In genomic region chr3:46733026-46733800, GRCh38 we compare ENCODE assay signal across 19 cellular contexts. TPM values are rescaled to one million over a fixed set of nuclear protein-coding genes. Genes with fewer than 3 reads are reported as not detected.
DNase-seq lines count a peak whose midpoint lies in the region; ATAC-seq, FAIRE-seq and TF ChIP-seq lines count a peak whose summit lies in the region.
"Had no signal": no experiment of that assay in that cellular context is flagged by ENCODE, and none has a peak within 500 bp of the region (broad histone marks: within the 10 kb centered on the region; RNA-seq: fewer than 3 reads in every experiment).

No MANE protein-coding gene starts in this region.

- TF ChIP-seq CTCF in D721Med (IDR thresholded peaks at IDR 0.05; ENCODE audit: insufficient read depth, missing control alignments): peak; percentile 3
- no peak for TF ChIP-seq CTCF in glutamatergic neuron (IDR thresholded peaks at IDR 0.05; ENCODE audit: partially characterized antibody, unreplicated experiment)

- ATAC-seq in HG02588 (IDR thresholded peaks at IDR 0.05; ENCODE audit: unreplicated experiment) (no peak), GM18498 (IDR thresholded peaks at IDR 0.05; ENCODE audit: unreplicated experiment) (no peak)

- H3K9me3 Mint-ChIP-seq in glutamatergic neuron (ENCODE audit: unreplicated experiment): no peaks in the 10 kb centered on the region

- no peak for FAIRE-seq in D721Med (lab: Jason Lieb, UNC)
- FAIRE-seq: endometrium, keratinocyte had no signal

- H3K36me3 Mint-ChIP-seq in glutamatergic neuron (ENCODE audit: unreplicated experiment): no peaks in the 10 kb centered on the region

- no peak overlapping the region for H3K27ac Mint-ChIP-seq in glutamatergic neuron (ENCODE audit: unreplicated experiment)

- no peak overlapping the region for H3K4me3 Mint-ChIP-seq in glutamatergic neuron (ENCODE audit: unreplicated experiment)

- no peaks in the 10 kb centered on the region for H3K27me3 Mint-ChIP-seq in glutamatergic neuron (ENCODE audit: unreplicated experiment)

- peaks cover 6% of the 10 kb centered on the region for H3K4me1 Mint-ChIP-seq in glutamatergic neuron (ENCODE audit: low read depth, unreplicated experiment)

- no peak for DNase-seq in D721Med (ENCODE audit: insufficient read length, low spot score)
- peak; percentile 2 for DNase-seq in HT-29 (ENCODE audit: low spot score)
- peak; percentile 3 for DNase-seq in cerebellar cortex (ENCODE audit: low spot score)
- DNase-seq in mesenteric fat pad (ENCODE audit: low spot score): peak; percentile 60
- DNase-seq in glutamatergic neuron: no peak
- DNase-seq in activated CD4-positive, alpha-beta T cell treated with anti-CD3 and anti-CD28 coated beads, Interleukin-2, amount 50 U/mL, for 48 hours: no peak
- DNase-seq: activated naive CD4-positive, alpha-beta T cell treated with anti-CD3 and anti-CD28 coated beads, Interleukin-2, amount 50 U/mL, for 16 hours; C1 segment of cervical spinal cord; DMS79 treated with DMSO at 0.1 percent for 48 hours; IMR-90; NCI-H1436; stimulated activated CD4-positive, alpha-beta T cell treated with anti-CD3 and anti-CD28 coated beads, Interleukin-15, amount 100 ng/mL, for 24 hours; SW 1271 had no signal

RNA-seq across cellular contexts. Expression of gene PRSS50, which starts 15.5 kb away (rescaled TPM):
- total RNA-seq in HT-29 (2014; rRNA removed; shearing (Covaris generic)): not detected in 2 replicates
- total RNA-seq in mesenteric fat pad (not detected), glutamatergic neuron (ENCODE audit: unreplicated experiment) (not detected)
- total RNA-seq: IMR-90, OCI-LY7, suprapubic skin had no signal

RNA-seq across cellular contexts. Expression of gene TMIE, which starts 32.0 kb away (rescaled TPM):
- 0.16 and 0.18 TPM in 2 replicates for total RNA-seq in HT-29 (2014; rRNA removed; shearing (Covaris generic))
- total RNA-seq in mesenteric fat pad (0.19 TPM), glutamatergic neuron (ENCODE audit: unreplicated experiment) (not detected)
- total RNA-seq: IMR-90, OCI-LY7 had no signal

RNA-seq across cellular contexts. Expression of gene ALS2CL, which starts 39.7 kb away (rescaled TPM):
- total RNA-seq in HT-29 (2014; rRNA removed; shearing (Covaris generic)): 13.2 and 14.9 TPM in 2 replicates
- 8.4 TPM for total RNA-seq in mesenteric fat pad
- 0.51 TPM for total RNA-seq in glutamatergic neuron (ENCODE audit: unreplicated experiment)

Comparison
In these comparisons a context has a peak if more than half of its experiments do, and no peak if none do; other contexts are left out.
1. DNase-seq: peak in HT-29 (single experiment), cerebellar cortex (single experiment) and mesenteric fat pad (single experiment); none in D721Med (single experiment), glutamatergic neuron (single experiment) and activated CD4-positive, alpha-beta T cell treated with anti-CD3 and anti-CD28 coated beads, Interleukin-2, amount 50 U/mL, for 48 hours (0 of 2).